In the genomic region with DNA sequence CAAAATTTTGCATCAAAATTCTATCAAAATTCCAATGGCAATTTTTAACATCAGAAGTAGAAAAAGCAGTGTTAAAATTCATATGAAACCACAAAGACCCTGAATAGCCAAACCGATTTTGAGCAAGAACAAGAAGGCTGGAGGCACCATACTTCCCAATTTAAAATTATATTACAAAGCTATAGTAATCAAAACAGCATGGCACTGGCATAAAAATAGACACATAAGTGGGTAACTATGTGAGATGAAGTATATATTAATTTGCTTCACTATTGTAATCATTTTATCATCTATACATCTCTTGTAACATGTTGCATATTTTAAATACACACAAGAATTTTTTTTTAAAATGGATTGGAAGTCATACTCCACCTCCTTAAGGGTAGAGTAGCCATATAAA, we compare ENCODE assay signal across 39 cellular contexts.
"Had no signal": no experiment of that assay in that cellular context is flagged by ENCODE, and none has a peak within 500 bp of the region (broad histone marks: within the 10 kb centered on the region; RNA-seq: fewer than 3 reads in every experiment).

No MANE protein-coding gene starts in this region.

- H3K9me3 ChIP-seq: adrenal gland, body of pancreas had no signal

- H3K36me3 Mint-ChIP-seq: activated naive CD4-positive, alpha-beta T cell treated with anti-CD3 and anti-CD28 coated beads, Interleukin-2, amount 10 ng/mL, durations not matched to agents 7 days and 5 days; activated naive CD4-positive, alpha-beta T cell treated with anti-CD3 and anti-CD28 coated beads, Interleukin-2, amount 50 U/mL, for 24 hours; activated naive CD4-positive, alpha-beta T cell treated with anti-CD3 and anti-CD28 coated beads, Interleukin-2, amount 50 U/mL, for 72 hours; activated naive CD8-positive, alpha-beta T cell; activated naive CD8-positive, alpha-beta T cell treated with anti-CD3 and anti-CD28 coated beads for 36 hours; activated naive CD8-positive, alpha-beta T cell treated with anti-CD3 and anti-CD28 coated beads, Interleukin-2, amount 10 ng/mL, durations not matched to agents 7 days and 5 days had no signal

- H3K27ac Mint-ChIP-seq: activated naive CD4-positive, alpha-beta T cell treated with anti-CD3 and anti-CD28 coated beads for 36 hours; activated naive CD4-positive, alpha-beta T cell treated with anti-CD3 and anti-CD28 coated beads, Interleukin-2, amount 10 ng/mL, durations not matched to agents 7 days and 5 days; activated naive CD4-positive, alpha-beta T cell treated with anti-CD3 and anti-CD28 coated beads, Interleukin-2, amount 50 U/mL, for 24 hours; activated naive CD4-positive, alpha-beta T cell treated with anti-CD3 and anti-CD28 coated beads, Interleukin-2, amount 50 U/mL, for 72 hours; activated naive CD8-positive, alpha-beta T cell; activated naive CD8-positive, alpha-beta T cell treated with anti-CD3 and anti-CD28 coated beads for 36 hours; activated naive CD8-positive, alpha-beta T cell treated with anti-CD3 and anti-CD28 coated beads, Interleukin-2, amount 10 ng/mL, durations not matched to agents 7 days and 5 days; activated naive CD8-positive, alpha-beta T cell treated with anti-CD3 and anti-CD28 coated beads, Interleukin-2, amount 50 U/mL, for 24 hours; activated T-cell treated with anti-CD3 and anti-CD28 coated beads, Interleukin-2, amount 50 U/mL, for 24 hours; activated T-cell treated with anti-CD3 and anti-CD28 coated beads, Interleukin-2, amount 50 U/mL, for 72 hours; activated T-helper 1 cell treated with anti-CD3 and anti-CD28 coated beads, Interleukin-12 subunit alpha, Interleukin-12 subunit beta, Interleukin-2, Interleukin-4 antibody, amounts not matched to agents 30 ng/mL and 10 ng/mL and 1 ng/mL, durations not matched to agents 14 hours and 24 hours and 36 hours; activated T-helper 17 cell treated with anti-CD3 and anti-CD28 coated beads, Interleukin-2, amount 50 U/mL, for 72 hours; activated T-helper 2 cell treated with anti-CD3 and anti-CD28 coated beads, Interferon-gamma antibody, Interleukin-2, Interleukin-4, amounts not matched to agents 10 μg/mL and 5 μg/mL and 100 μg/mL, durations not matched to agents 14 hours and 24 hours and 36 hours; brain had no signal

- H3K4me3 Mint-ChIP-seq: activated naive CD4-positive, alpha-beta T cell treated with anti-CD3 and anti-CD28 coated beads for 36 hours; activated naive CD4-positive, alpha-beta T cell treated with anti-CD3 and anti-CD28 coated beads, Interleukin-2, amount 10 ng/mL, durations not matched to agents 7 days and 5 days; activated naive CD4-positive, alpha-beta T cell treated with anti-CD3 and anti-CD28 coated beads, Interleukin-2, amount 50 U/mL, for 24 hours; activated naive CD8-positive, alpha-beta T cell; activated naive CD8-positive, alpha-beta T cell treated with anti-CD3 and anti-CD28 coated beads for 36 hours; activated naive CD8-positive, alpha-beta T cell treated with anti-CD3 and anti-CD28 coated beads, Interleukin-2, amount 10 ng/mL, durations not matched to agents 7 days and 5 days; activated naive CD8-positive, alpha-beta T cell treated with anti-CD3 and anti-CD28 coated beads, Interleukin-2, amount 50 U/mL, for 24 hours; activated T-cell treated with anti-CD3 and anti-CD28 coated beads, Interleukin-2, amount 50 U/mL, for 24 hours; activated T-cell treated with anti-CD3 and anti-CD28 coated beads, Interleukin-2, amount 50 U/mL, for 72 hours; activated T-helper 1 cell treated with anti-CD3 and anti-CD28 coated beads, Interleukin-12 subunit alpha, Interleukin-12 subunit beta, Interleukin-2, Interleukin-4 antibody, amounts not matched to agents 30 ng/mL and 10 ng/mL and 1 ng/mL, durations not matched to agents 14 hours and 24 hours and 36 hours; activated T-helper 17 cell treated with anti-CD3 and anti-CD28 coated beads, Interleukin-2, amount 50 U/mL, for 72 hours; brain; central memory CD8-positive, alpha-beta T cell had no signal

- H3K27me3 Mint-ChIP-seq: activated naive CD4-positive, alpha-beta T cell treated with anti-CD3 and anti-CD28 coated beads, Interleukin-2, amount 10 ng/mL, durations not matched to agents 7 days and 5 days; activated naive CD4-positive, alpha-beta T cell treated with anti-CD3 and anti-CD28 coated beads, Interleukin-2, amount 50 U/mL, for 24 hours; activated naive CD8-positive, alpha-beta T cell; activated naive CD8-positive, alpha-beta T cell treated with anti-CD3 and anti-CD28 coated beads, Interleukin-2, amount 10 ng/mL, durations not matched to agents 7 days and 5 days; activated naive CD8-positive, alpha-beta T cell treated with anti-CD3 and anti-CD28 coated beads, Interleukin-2, amount 50 U/mL, for 24 hours; activated T-cell treated with anti-CD3 and anti-CD28 coated beads, Interleukin-2, amount 50 U/mL, for 24 hours; activated T-helper 17 cell treated with anti-CD3 and anti-CD28 coated beads, Interleukin-2, amount 50 U/mL, for 72 hours; brain; central memory CD8-positive, alpha-beta T cell had no signal

- FAIRE-seq: astrocyte, bronchial epithelial cell, colon had no signal

- H3K27me3 ChIP-seq: adrenal gland, ascending aorta, body of pancreas, brain microvascular endothelial cell, breast epithelium, cardiac muscle cell had no signal

- H3K27ac ChIP-seq: adrenal gland, ascending aorta, body of pancreas, brain microvascular endothelial cell, breast epithelium, cardiac muscle cell had no signal

- ATAC-seq: activated naive CD4-positive, alpha-beta T cell treated with anti-CD3 and anti-CD28 coated beads, Interleukin-2, amount 50 U/mL, for 72 hours; activated naive CD8-positive, alpha-beta T cell treated with anti-CD3 and anti-CD28 coated beads, Interleukin-2, amount 50 U/mL, for 24 hours; activated T-cell treated with anti-CD3 and anti-CD28 coated beads, Interleukin-2, amount 50 U/mL, for 72 hours; activated T-helper 17 cell treated with anti-CD3 and anti-CD28 coated beads, Interleukin-2, amount 50 U/mL, for 72 hours; body of pancreas had no signal

- H3K4me1 ChIP-seq: adrenal gland, ascending aorta, breast epithelium had no signal

- H3K4me3 ChIP-seq: adrenal gland, ascending aorta, body of pancreas, breast epithelium, cardiac muscle cell had no signal

- H3K9me3 Mint-ChIP-seq: activated naive CD8-positive, alpha-beta T cell treated with anti-CD3 and anti-CD28 coated beads for 36 hours; activated T-helper 17 cell treated with anti-CD3 and anti-CD28 coated beads, Interleukin-2, amount 50 U/mL, for 72 hours had no signal

- DNase-seq: activated effector memory CD4-positive, alpha-beta T cell treated with anti-CD3 and anti-CD28 coated beads, Interleukin-2, amount 50 U/mL, for 16 hours; activated effector memory CD4-positive, alpha-beta T cell treated with Interleukin-2 at 50 U/mL for 16 hours; activated gamma-delta T cell; activated gamma-delta T cell treated with Interleukin-2 at 50 U/mL for 16 hours; activated naive CD4-positive, alpha-beta T cell; activated naive CD4-positive, alpha-beta T cell treated with anti-CD3 and anti-CD28 coated beads for 36 hours; activated naive CD4-positive, alpha-beta T cell treated with anti-CD3 and anti-CD28 coated beads, Interleukin-2, amount 10 ng/mL, durations not matched to agents 7 days and 5 days; activated naive CD4-positive, alpha-beta T cell treated with anti-CD3 and anti-CD28 coated beads, Interleukin-2, amount 50 U/mL, for 16 hours; activated naive CD8-positive, alpha-beta T cell treated with anti-CD3 and anti-CD28 coated beads for 36 hours; activated naive CD8-positive, alpha-beta T cell treated with anti-CD3 and anti-CD28 coated beads, Interleukin-2, amount 10 ng/mL, durations not matched to agents 7 days and 5 days; activated naive CD8-positive, alpha-beta T cell treated with anti-CD3 and anti-CD28 coated beads, Interleukin-2, amount 50 U/mL, for 24 hours; activated T-cell treated with anti-CD3 and anti-CD28 coated beads, Interleukin-2, amount 50 U/mL, for 1 hour; activated T-cell treated with anti-CD3 and anti-CD28 coated beads, Interleukin-2, amount 50 U/mL, for 24 hours; activated T-cell treated with anti-CD3 and anti-CD28 coated beads, Interleukin-2, amount 50 U/mL, for 48 hours; activated T-cell treated with anti-CD3 and anti-CD28 coated beads, Interleukin-2, amount 50 U/mL, for 72 hours; adrenal gland; amniotic stem cell; amygdala; anterior cingulate cortex; aorta; body of pancreas; brain microvascular endothelial cell; caudate nucleus; central memory CD4-positive, alpha-beta T cell; cerebellar nuclear complex had no signal

- H3K4me1 Mint-ChIP-seq: activated naive CD4-positive, alpha-beta T cell treated with anti-CD3 and anti-CD28 coated beads, Interleukin-2, amount 10 ng/mL, durations not matched to agents 7 days and 5 days; activated naive CD4-positive, alpha-beta T cell treated with anti-CD3 and anti-CD28 coated beads, Interleukin-2, amount 50 U/mL, for 24 hours; activated naive CD8-positive, alpha-beta T cell treated with anti-CD3 and anti-CD28 coated beads for 36 hours; activated naive CD8-positive, alpha-beta T cell treated with anti-CD3 and anti-CD28 coated beads, Interleukin-2, amount 10 ng/mL, durations not matched to agents 7 days and 5 days; activated naive CD8-positive, alpha-beta T cell treated with anti-CD3 and anti-CD28 coated beads, Interleukin-2, amount 50 U/mL, for 24 hours; activated T-helper 17 cell treated with anti-CD3 and anti-CD28 coated beads, Interleukin-2, amount 50 U/mL, for 72 hours; central memory CD8-positive, alpha-beta T cell had no signal

- H3K36me3 ChIP-seq: adrenal gland, ascending aorta, brain microvascular endothelial cell, breast epithelium, cardiac muscle cell had no signal
